Comparison of ENCODE assay signal across 1 cellular context in genomic region chr17:78263063-78263735, GRCh38.
A peak's percentile ranks its signal among the peaks of the same experiment; 100 is the strongest.
TF ChIP-seq lines count a peak whose summit lies in the region.

No MANE protein-coding gene starts in this region.

TF ChIP-seq in HepG2, 621 proteins besides CTCF, POLR2A, EP300 and RAD21 (continues in another document):
- TF ChIP-seq ZBTB38 (CRISPR knock-in tag; IDR thresholded peaks at IDR 0.05) (peak; percentile 72; the same call in 1 of the 2 replicates), MEIS1 (CRISPR knock-in tag; IDR thresholded peaks at IDR 0.05; ENCODE audit: borderline replicate concordance) (peak; percentile 27; the same call in 1 of the 2 replicates), MED1 (CRISPR knock-in tag; IDR thresholded peaks at IDR 0.05) (peak; percentile 68; the same call in 1 of the 2 replicates), ZBTB21 (CRISPR knock-in tag; IDR thresholded peaks at IDR 0.05) (peak; percentile 18; the same call in 1 of the 2 replicates), NR2F1 (CRISPR knock-in tag; IDR thresholded peaks at IDR 0.05) (peak in 1 of 2 experiments; percentile 64; a peak in 1 of 4 replicates), HIVEP1 (CRISPR knock-in tag; IDR thresholded peaks at IDR 0.05) (0 out of 2 replicates have a peak, but pooled peaks have one; percentile 28), AKAP8 (CRISPR knock-in tag; IDR thresholded peaks at IDR 0.05) (0 out of 2 replicates have a peak, but pooled peaks have one; percentile 58), REPIN1 (CRISPR knock-in tag; IDR thresholded peaks at IDR 0.05; ENCODE audit: borderline replicate concordance, low read depth) (peak; percentile 72), THAP11 (CRISPR knock-in tag; IDR thresholded peaks at IDR 0.05) (peak; percentile 83), CHCHD3 (CRISPR knock-in tag; IDR thresholded peaks at IDR 0.05) (no peak), ELF1 (CRISPR knock-in tag; IDR thresholded peaks at IDR 0.05) (peak; percentile 83), TOPORS (CRISPR knock-in tag; IDR thresholded peaks at IDR 0.05) (no peak), SNAPC4 (CRISPR knock-in tag; IDR thresholded peaks at IDR 0.05) (0 out of 2 replicates have a peak, but pooled peaks have one; percentile 22), HINFP (CRISPR knock-in tag; IDR thresholded peaks at IDR 0.05; ENCODE audit: low read depth) (0 out of 2 replicates have a peak, but pooled peaks have one; percentile 18), ZBTB40 (IDR thresholded peaks at IDR 0.05) (no peak), ZBTB40 (CRISPR knock-in tag; IDR thresholded peaks at IDR 0.05) (0 out of 2 replicates have a peak, but pooled peaks have one; percentile 46), MAX (IDR thresholded peaks at IDR 0.05) (peak; percentile 55; the same call in 1 of the 2 replicates), ZNF597 (CRISPR knock-in tag; IDR thresholded peaks at IDR 0.05) (no peak), ZNF354B (CRISPR knock-in tag; IDR thresholded peaks at IDR 0.05) (peak; percentile 53; the same call in 1 of the 2 replicates), HDAC1 (CRISPR knock-in tag; IDR thresholded peaks at IDR 0.05) (peak; percentile 77), NRL (CRISPR knock-in tag; IDR thresholded peaks at IDR 0.05; ENCODE audit: borderline replicate concordance) (peak; percentile 83), TP53 (CRISPR knock-in tag; conservative IDR thresholded peaks at IDR 0.05) (no peak), ARID2 (CRISPR knock-in tag; IDR thresholded peaks at IDR 0.05; ENCODE audit: borderline replicate concordance) (peak; percentile 78; the same call in 1 of the 2 replicates), ATF2 (CRISPR knock-in tag; IDR thresholded peaks at IDR 0.05) (no peak), SOX5 (CRISPR knock-in tag; IDR thresholded peaks at IDR 0.05; ENCODE audit: borderline replicate concordance) (peak; percentile 64), NR1H2 (CRISPR knock-in tag; IDR thresholded peaks at IDR 0.05; ENCODE audit: borderline replicate concordance, low read depth) (no peak), ZMAT3 (CRISPR knock-in tag; conservative IDR thresholded peaks at IDR 0.05) (0 out of 2 replicates have a peak, but pooled peaks have one; percentile 75)
